3 cellular contexts compared by ENCODE assay signal in genomic region chr5:17148481-17148880, GRCh38.
TF ChIP-seq lines count a peak whose summit lies in the region.

No MANE protein-coding gene starts in this region.

TF ChIP-seq in liver, 16 proteins besides CTCF, POLR2A, EP300 and RAD21:
- TF ChIP-seq, protein P1, sequence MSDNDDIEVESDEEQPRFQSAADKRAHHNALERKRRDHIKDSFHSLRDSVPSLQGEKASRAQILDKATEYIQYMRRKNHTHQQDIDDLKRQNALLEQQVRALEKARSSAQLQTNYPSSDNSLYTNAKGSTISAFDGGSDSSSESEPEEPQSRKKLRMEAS (IDR thresholded peaks at IDR 0.05) = no peak
- TF ChIP-seq ZBTB33 (IDR thresholded peaks at IDR 0.05) = no peak
- no peak for TF ChIP-seq EGR1 (IDR thresholded peaks at IDR 0.05; ENCODE audit: low read depth in 2 of 2)
- TF ChIP-seq, protein P2, sequence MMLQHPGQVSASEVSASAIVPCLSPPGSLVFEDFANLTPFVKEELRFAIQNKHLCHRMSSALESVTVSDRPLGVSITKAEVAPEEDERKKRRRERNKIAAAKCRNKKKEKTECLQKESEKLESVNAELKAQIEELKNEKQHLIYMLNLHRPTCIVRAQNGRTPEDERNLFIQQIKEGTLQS (IDR thresholded peaks at IDR 0.05) = no peak
- TF ChIP-seq YY1 (IDR thresholded peaks at IDR 0.05) = no peak
- no peak for TF ChIP-seq FOXA2 (IDR thresholded peaks at IDR 0.05)
- TF ChIP-seq TAF1 (conservative IDR thresholded peaks at IDR 0.05) = no peak
- no peak for TF ChIP-seq JUND (IDR thresholded peaks at IDR 0.05)
- TF ChIP-seq RXRA (IDR thresholded peaks at IDR 0.05) = no peak
- no peak for TF ChIP-seq SP1 (IDR thresholded peaks at IDR 0.05)
- TF ChIP-seq HNF4A (conservative IDR thresholded peaks at IDR 0.05) = no peak
- no peak for TF ChIP-seq GABPA (IDR thresholded peaks at IDR 0.05 in 1 of 2, conservative IDR thresholded peaks at IDR 0.05 in 1 of 2)
- no peak for TF ChIP-seq FOXA1 (IDR thresholded peaks at IDR 0.05)
- TF ChIP-seq HNF4G (IDR thresholded peaks at IDR 0.05) = no peak

TF ChIP-seq in HepG2, 621 proteins besides CTCF, POLR2A, EP300 and RAD21:
- TF ChIP-seq, protein P3, sequence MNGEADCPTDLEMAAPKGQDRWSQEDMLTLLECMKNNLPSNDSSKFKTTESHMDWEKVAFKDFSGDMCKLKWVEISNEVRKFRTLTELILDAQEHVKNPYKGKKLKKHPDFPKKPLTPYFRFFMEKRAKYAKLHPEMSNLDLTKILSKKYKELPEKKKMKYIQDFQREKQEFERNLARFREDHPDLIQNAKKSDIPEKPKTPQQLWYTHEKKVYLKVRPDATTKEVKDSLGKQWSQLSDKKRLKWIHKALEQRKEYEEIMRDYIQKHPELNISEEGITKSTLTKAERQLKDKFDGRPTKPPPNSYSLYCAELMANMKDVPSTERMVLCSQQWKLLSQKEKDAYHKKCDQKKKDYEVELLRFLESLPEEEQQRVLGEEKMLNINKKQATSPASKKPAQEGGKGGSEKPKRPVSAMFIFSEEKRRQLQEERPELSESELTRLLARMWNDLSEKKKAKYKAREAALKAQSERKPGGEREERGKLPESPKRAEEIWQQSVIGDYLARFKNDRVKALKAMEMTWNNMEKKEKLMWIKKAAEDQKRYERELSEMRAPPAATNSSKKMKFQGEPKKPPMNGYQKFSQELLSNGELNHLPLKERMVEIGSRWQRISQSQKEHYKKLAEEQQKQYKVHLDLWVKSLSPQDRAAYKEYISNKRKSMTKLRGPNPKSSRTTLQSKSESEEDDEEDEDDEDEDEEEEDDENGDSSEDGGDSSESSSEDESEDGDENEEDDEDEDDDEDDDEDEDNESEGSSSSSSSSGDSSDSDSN (CRISPR knock-in tag; IDR thresholded peaks at IDR 0.05) = no peak
- TF ChIP-seq, protein P4, sequence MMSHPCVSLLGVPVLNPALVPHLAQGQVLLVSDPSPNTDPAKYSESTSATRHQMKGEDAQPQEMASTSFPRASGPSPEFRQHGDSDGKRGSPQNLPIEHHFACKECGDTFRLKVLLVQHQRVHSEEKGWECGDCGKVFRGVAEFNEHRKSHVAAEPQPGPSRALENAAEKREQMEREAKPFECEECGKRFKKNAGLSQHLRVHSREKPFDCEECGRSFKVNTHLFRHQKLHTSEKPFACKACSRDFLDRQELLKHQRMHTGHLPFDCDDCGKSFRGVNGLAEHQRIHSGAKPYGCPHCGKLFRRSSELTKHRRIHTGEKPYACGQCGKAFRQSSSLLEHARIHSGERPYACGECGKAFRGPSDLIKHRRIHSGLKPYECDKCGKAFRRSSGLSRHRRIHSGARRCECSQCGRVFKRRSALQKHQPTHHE (CRISPR knock-in tag; IDR thresholded peaks at IDR 0.05; ENCODE audit: borderline replicate concordance) = no peak
- TF ChIP-seq SYNCRIP (IDR thresholded peaks at IDR 0.05; ENCODE audit: insufficient read depth, low read depth, low read length) (no peak), JARID2 (CRISPR knock-in tag; IDR thresholded peaks at IDR 0.05; ENCODE audit: insufficient replicate concordance) (no peak), HBP1 (CRISPR knock-in tag; IDR thresholded peaks at IDR 0.05; ENCODE audit: low read depth) (no peak), NFIB (CRISPR knock-in tag; IDR thresholded peaks at IDR 0.05; ENCODE audit: borderline replicate concordance) (no peak), NFE2 (CRISPR knock-in tag; IDR thresholded peaks at IDR 0.05) (no peak), CC2D1A (CRISPR knock-in tag; IDR thresholded peaks at IDR 0.05) (no peak), ELF4 (CRISPR knock-in tag; IDR thresholded peaks at IDR 0.05; ENCODE audit: borderline replicate concordance) (no peak), ZBTB1 (CRISPR knock-in tag; IDR thresholded peaks at IDR 0.05; ENCODE audit: borderline replicate concordance) (no peak), KMT2A (CRISPR knock-in tag; IDR thresholded peaks at IDR 0.05) (no peak), ZNF33A (CRISPR knock-in tag; IDR thresholded peaks at IDR 0.05; ENCODE audit: borderline replicate concordance) (no peak), PHB2 (IDR thresholded peaks at IDR 0.05; ENCODE audit: partially characterized antibody) (no peak), PRPF4 (IDR thresholded peaks at IDR 0.05; ENCODE audit: low read depth, low read length, poor library complexity, severe bottlenecking) (no peak), ZBTB42 (CRISPR knock-in tag; IDR thresholded peaks at IDR 0.05) (no peak), TOPORS (CRISPR knock-in tag; IDR thresholded peaks at IDR 0.05) (no peak)
- TF ChIP-seq, protein P5, sequence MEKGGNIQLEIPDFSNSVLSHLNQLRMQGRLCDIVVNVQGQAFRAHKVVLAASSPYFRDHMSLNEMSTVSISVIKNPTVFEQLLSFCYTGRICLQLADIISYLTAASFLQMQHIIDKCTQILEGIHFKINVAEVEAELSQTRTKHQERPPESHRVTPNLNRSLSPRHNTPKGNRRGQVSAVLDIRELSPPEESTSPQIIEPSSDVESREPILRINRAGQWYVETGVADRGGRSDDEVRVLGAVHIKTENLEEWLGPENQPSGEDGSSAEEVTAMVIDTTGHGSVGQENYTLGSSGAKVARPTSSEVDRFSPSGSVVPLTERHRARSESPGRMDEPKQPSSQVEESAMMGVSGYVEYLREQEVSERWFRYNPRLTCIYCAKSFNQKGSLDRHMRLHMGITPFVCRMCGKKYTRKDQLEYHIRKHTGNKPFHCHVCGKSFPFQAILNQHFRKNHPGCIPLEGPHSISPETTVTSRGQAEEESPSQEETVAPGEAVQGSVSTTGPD (CRISPR knock-in tag; IDR thresholded peaks at IDR 0.05) = no peak

TF ChIP-seq in H1, 55 proteins besides CTCF, POLR2A, EP300 and RAD21:
- no peak for TF ChIP-seq CHD7 (IDR thresholded peaks at IDR 0.05; ENCODE audit: insufficient replicate concordance, low read length)
- no peak for TF ChIP-seq RXRA (IDR thresholded peaks at IDR 0.05; ENCODE audit: insufficient read depth, low read depth, low read length)
- no peak for TF ChIP-seq CBX8 (IDR thresholded peaks at IDR 0.05; ENCODE audit: borderline replicate concordance, low read depth, low read length)
- no peak for TF ChIP-seq TAF1 (IDR thresholded peaks at IDR 0.05; ENCODE audit: low read depth, low read length)
- TF ChIP-seq HDAC6 (IDR thresholded peaks at IDR 0.05; ENCODE audit: low read depth, low read length) = no peak
- no peak for TF ChIP-seq KDM1A (IDR thresholded peaks at IDR 0.05; ENCODE audit: borderline replicate concordance, low read length)
- TF ChIP-seq BCL11A (IDR thresholded peaks at IDR 0.05; ENCODE audit: low read depth in 2 of 2, low read length in 2 of 2) = no peak
- no peak for TF ChIP-seq JUN (IDR thresholded peaks at IDR 0.05; ENCODE audit: low read depth, low read length)
- TF ChIP-seq GABPA (IDR thresholded peaks at IDR 0.05; ENCODE audit: borderline replicate concordance, insufficient read depth, low read length) = no peak
- no peak for TF ChIP-seq POLR2AphosphoS5 (IDR thresholded peaks at IDR 0.05; ENCODE audit: low read depth, low read length)
- no peak for TF ChIP-seq TAF7 (optimal IDR thresholded peaks at IDR 0.05; ENCODE audit: borderline replicate concordance, low read depth, low read length)
- no peak for TF ChIP-seq KDM5A (IDR thresholded peaks at IDR 0.05; ENCODE audit: low read length)
- TF ChIP-seq NANOG (IDR thresholded peaks at IDR 0.05; ENCODE audit: insufficient read depth, low read depth, low read length, poor library complexity, severe bottlenecking) = no peak
- TF ChIP-seq TBP (IDR thresholded peaks at IDR 0.05; ENCODE audit: low read depth, low read length) = no peak
- no peak for TF ChIP-seq HDAC2 (IDR thresholded peaks at IDR 0.05; ENCODE audit: borderline replicate concordance in 1 of 2, low read depth in 2 of 2, low read length in 2 of 2)
- TF ChIP-seq, protein P6, sequence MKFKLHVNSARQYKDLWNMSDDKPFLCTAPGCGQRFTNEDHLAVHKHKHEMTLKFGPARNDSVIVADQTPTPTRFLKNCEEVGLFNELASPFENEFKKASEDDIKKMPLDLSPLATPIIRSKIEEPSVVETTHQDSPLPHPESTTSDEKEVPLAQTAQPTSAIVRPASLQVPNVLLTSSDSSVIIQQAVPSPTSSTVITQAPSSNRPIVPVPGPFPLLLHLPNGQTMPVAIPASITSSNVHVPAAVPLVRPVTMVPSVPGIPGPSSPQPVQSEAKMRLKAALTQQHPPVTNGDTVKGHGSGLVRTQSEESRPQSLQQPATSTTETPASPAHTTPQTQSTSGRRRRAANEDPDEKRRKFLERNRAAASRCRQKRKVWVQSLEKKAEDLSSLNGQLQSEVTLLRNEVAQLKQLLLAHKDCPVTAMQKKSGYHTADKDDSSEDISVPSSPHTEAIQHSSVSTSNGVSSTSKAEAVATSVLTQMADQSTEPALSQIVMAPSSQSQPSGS (IDR thresholded peaks at IDR 0.05; ENCODE audit: low read length) = no peak
- TF ChIP-seq SP1 (IDR thresholded peaks at IDR 0.05; ENCODE audit: low read depth, low read length) = no peak
- no peak for TF ChIP-seq CEBPB (IDR thresholded peaks at IDR 0.05; ENCODE audit: low read depth, low read length)
- TF ChIP-seq SIRT6 (IDR thresholded peaks at IDR 0.05; ENCODE audit: low read length) = no peak
- TF ChIP-seq RNF2 (IDR thresholded peaks at IDR 0.05; ENCODE audit: borderline replicate concordance, low read depth, low read length, missing control alignments, poor library complexity, severe bottlenecking) = no peak
